1 cellular context compared by ENCODE assay signal in genomic region chr1:18721776-18722175, GRCh38.
TF ChIP-seq lines count a peak whose summit lies in the region.

No MANE protein-coding gene starts in this region.

TF ChIP-seq in H1, 55 proteins besides CTCF, POLR2A, EP300 and RAD21 (continued from another document):
- TF ChIP-seq, protein P1, sequence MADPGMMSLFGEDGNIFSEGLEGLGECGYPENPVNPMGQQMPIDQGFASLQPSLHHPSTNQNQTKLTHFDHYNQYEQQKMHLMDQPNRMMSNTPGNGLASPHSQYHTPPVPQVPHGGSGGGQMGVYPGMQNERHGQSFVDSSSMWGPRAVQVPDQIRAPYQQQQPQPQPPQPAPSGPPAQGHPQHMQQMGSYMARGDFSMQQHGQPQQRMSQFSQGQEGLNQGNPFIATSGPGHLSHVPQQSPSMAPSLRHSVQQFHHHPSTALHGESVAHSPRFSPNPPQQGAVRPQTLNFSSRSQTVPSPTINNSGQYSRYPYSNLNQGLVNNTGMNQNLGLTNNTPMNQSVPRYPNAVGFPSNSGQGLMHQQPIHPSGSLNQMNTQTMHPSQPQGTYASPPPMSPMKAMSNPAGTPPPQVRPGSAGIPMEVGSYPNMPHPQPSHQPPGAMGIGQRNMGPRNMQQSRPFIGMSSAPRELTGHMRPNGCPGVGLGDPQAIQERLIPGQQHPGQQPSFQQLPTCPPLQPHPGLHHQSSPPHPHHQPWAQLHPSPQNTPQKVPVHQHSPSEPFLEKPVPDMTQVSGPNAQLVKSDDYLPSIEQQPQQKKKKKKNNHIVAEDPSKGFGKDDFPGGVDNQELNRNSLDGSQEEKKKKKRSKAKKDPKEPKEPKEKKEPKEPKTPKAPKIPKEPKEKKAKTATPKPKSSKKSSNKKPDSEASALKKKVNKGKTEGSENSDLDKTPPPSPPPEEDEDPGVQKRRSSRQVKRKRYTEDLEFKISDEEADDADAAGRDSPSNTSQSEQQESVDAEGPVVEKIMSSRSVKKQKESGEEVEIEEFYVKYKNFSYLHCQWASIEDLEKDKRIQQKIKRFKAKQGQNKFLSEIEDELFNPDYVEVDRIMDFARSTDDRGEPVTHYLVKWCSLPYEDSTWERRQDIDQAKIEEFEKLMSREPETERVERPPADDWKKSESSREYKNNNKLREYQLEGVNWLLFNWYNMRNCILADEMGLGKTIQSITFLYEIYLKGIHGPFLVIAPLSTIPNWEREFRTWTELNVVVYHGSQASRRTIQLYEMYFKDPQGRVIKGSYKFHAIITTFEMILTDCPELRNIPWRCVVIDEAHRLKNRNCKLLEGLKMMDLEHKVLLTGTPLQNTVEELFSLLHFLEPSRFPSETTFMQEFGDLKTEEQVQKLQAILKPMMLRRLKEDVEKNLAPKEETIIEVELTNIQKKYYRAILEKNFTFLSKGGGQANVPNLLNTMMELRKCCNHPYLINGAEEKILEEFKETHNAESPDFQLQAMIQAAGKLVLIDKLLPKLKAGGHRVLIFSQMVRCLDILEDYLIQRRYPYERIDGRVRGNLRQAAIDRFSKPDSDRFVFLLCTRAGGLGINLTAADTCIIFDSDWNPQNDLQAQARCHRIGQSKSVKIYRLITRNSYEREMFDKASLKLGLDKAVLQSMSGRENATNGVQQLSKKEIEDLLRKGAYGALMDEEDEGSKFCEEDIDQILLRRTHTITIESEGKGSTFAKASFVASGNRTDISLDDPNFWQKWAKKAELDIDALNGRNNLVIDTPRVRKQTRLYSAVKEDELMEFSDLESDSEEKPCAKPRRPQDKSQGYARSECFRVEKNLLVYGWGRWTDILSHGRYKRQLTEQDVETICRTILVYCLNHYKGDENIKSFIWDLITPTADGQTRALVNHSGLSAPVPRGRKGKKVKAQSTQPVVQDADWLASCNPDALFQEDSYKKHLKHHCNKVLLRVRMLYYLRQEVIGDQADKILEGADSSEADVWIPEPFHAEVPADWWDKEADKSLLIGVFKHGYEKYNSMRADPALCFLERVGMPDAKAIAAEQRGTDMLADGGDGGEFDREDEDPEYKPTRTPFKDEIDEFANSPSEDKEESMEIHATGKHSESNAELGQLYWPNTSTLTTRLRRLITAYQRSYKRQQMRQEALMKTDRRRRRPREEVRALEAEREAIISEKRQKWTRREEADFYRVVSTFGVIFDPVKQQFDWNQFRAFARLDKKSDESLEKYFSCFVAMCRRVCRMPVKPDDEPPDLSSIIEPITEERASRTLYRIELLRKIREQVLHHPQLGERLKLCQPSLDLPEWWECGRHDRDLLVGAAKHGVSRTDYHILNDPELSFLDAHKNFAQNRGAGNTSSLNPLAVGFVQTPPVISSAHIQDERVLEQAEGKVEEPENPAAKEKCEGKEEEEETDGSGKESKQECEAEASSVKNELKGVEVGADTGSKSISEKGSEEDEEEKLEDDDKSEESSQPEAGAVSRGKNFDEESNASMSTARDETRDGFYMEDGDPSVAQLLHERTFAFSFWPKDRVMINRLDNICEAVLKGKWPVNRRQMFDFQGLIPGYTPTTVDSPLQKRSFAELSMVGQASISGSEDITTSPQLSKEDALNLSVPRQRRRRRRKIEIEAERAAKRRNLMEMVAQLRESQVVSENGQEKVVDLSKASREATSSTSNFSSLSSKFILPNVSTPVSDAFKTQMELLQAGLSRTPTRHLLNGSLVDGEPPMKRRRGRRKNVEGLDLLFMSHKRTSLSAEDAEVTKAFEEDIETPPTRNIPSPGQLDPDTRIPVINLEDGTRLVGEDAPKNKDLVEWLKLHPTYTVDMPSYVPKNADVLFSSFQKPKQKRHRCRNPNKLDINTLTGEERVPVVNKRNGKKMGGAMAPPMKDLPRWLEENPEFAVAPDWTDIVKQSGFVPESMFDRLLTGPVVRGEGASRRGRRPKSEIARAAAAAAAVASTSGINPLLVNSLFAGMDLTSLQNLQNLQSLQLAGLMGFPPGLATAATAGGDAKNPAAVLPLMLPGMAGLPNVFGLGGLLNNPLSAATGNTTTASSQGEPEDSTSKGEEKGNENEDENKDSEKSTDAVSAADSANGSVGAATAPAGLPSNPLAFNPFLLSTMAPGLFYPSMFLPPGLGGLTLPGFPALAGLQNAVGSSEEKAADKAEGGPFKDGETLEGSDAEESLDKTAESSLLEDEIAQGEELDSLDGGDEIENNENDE (IDR thresholded peaks at IDR 0.05; ENCODE audit: insufficient replicate concordance, low read length) = no peak
- TF ChIP-seq, protein P2, sequence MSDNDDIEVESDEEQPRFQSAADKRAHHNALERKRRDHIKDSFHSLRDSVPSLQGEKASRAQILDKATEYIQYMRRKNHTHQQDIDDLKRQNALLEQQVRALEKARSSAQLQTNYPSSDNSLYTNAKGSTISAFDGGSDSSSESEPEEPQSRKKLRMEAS (IDR thresholded peaks at IDR 0.05) = no peak
- TF ChIP-seq KDM4A (IDR thresholded peaks at IDR 0.05; ENCODE audit: low read depth, low read length, severe bottlenecking) (no peak), TAF1 (IDR thresholded peaks at IDR 0.05; ENCODE audit: low read depth, low read length) (no peak), GTF2F1 (IDR thresholded peaks at IDR 0.05; ENCODE audit: borderline replicate concordance, low read depth, low read length) (no peak), SP4 (IDR thresholded peaks at IDR 0.05; ENCODE audit: low read length) (no peak)
